ENCODE assay signal across 21 cellular contexts in genomic region chrX:48902135-48902534, GRCh38.
"Had no signal": no experiment of that assay in that cellular context is flagged by ENCODE, and none has a peak within 500 bp of the region (broad histone marks: within the 10 kb centered on the region; RNA-seq: fewer than 3 reads in every experiment).

No MANE protein-coding gene starts in this region.

- H3K4me3 ChIP-seq: prostate gland, suprapubic skin had no signal

- H3K36me3 Mint-ChIP-seq: type B pancreatic cell had no signal

- H3K27me3 Mint-ChIP-seq: naive thymus-derived CD8-positive, alpha-beta T cell; stimulated activated naive CD8-positive, alpha-beta T cell treated with anti-CD3 and anti-CD28 coated beads, Interleukin-15, Interleukin-2, amounts not matched to agents 100 ng/mL and 50 ng/mL, for 24 hours; type B pancreatic cell had no signal

- H3K4me1 ChIP-seq: prostate gland, suprapubic skin had no signal

- H3K9me3 ChIP-seq: prostate gland, suprapubic skin had no signal

- DNase-seq: activated CD4-positive, alpha-beta T cell treated with anti-CD3 and anti-CD28 coated beads for 48 hours; activated effector memory CD4-positive, alpha-beta T cell treated with anti-CD3 and anti-CD28 coated beads, Interleukin-2, amount 50 U/mL, for 16 hours; activated T-cell treated with anti-CD3 and anti-CD28 coated beads for 4 hours; central memory CD4-positive, alpha-beta T cell; cortex of kidney; effector CD8-positive, alpha-beta T cell; foreskin fibroblast; kidney glomerular epithelial cell; left ventricle myocardium superior; mesenchymal stem cell; naive thymus-derived CD8-positive, alpha-beta T cell; nucleus accumbens; right cardiac atrium; small intestine had no signal

- H3K27me3 ChIP-seq: suprapubic skin had no signal

- H3K4me3 Mint-ChIP-seq: naive thymus-derived CD8-positive, alpha-beta T cell; stimulated activated naive CD8-positive, alpha-beta T cell treated with anti-CD3 and anti-CD28 coated beads, Interleukin-15, Interleukin-2, amounts not matched to agents 100 ng/mL and 50 ng/mL, for 24 hours; type B pancreatic cell; WTC11 had no signal

- H3K36me3 ChIP-seq: prostate gland had no signal

- H3K27ac Mint-ChIP-seq: stimulated activated naive CD8-positive, alpha-beta T cell treated with anti-CD3 and anti-CD28 coated beads, Interleukin-15, Interleukin-2, amounts not matched to agents 100 ng/mL and 50 ng/mL, for 24 hours; type B pancreatic cell; WTC11 had no signal

- FAIRE-seq: small intestine, TTC549 had no signal

- ATAC-seq: activated naive CD4-positive, alpha-beta T cell treated with anti-CD3 and anti-CD28 coated beads, Interleukin-2, amount 50 U/mL, for 72 hours; left ventricle myocardium superior; naive thymus-derived CD8-positive, alpha-beta T cell; right cardiac atrium; WTC11 had no signal

- H3K27ac ChIP-seq: prostate gland, suprapubic skin had no signal

- H3K9me3 Mint-ChIP-seq: activated naive CD4-positive, alpha-beta T cell treated with anti-CD3 and anti-CD28 coated beads, Interleukin-2, amount 50 U/mL, for 72 hours; stimulated activated naive CD8-positive, alpha-beta T cell treated with anti-CD3 and anti-CD28 coated beads, Interleukin-15, Interleukin-2, amounts not matched to agents 100 ng/mL and 50 ng/mL, for 24 hours; type B pancreatic cell; WTC11 had no signal
